In the genomic region with DNA sequence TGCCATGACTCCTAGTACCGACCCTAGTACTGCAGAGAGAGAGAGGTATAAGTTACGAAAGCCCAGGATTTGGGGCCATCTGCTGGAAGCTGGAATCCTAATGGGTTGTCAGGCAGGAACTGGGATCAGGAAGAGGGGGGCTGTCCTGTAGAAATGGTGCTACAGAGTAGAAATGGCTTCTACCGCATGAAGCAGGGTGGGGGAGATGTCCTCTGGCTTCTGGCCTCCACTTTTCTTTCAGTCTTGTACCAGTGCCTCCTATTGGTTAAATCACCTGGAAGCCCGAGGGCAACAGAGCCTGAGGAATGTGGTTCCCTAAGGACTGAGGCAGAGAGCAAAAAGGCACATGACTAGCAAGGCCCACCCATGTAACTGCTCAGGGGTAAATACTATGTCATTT, we compare ENCODE assay signal across 18 cellular contexts. TPM values are rescaled to one million over a fixed set of nuclear protein-coding genes. Genes with fewer than 3 reads are reported as not detected.
"Had no signal": no experiment of that assay in that cellular context is flagged by ENCODE, and none has a peak within 500 bp of the region (broad histone marks: within the 10 kb centered on the region; RNA-seq: fewer than 3 reads in every experiment).

No MANE protein-coding gene starts in this region.

- H3K27me3 ChIP-seq: adrenal gland, hepatocyte, suprapubic skin, upper lobe of right lung had no signal

- H3K36me3 ChIP-seq: adrenal gland, suprapubic skin, upper lobe of right lung had no signal

- H3K27ac ChIP-seq: adrenal gland, hepatocyte, suprapubic skin, upper lobe of right lung had no signal

- DNase-seq: activated B cell treated with CpG ODN at 0.5 μM for 24 hours; activated CD4-positive, alpha-beta T cell treated with anti-CD3 and anti-CD28 coated beads, Interleukin-2, amount 10 ng/mL, durations not matched to agents 24 days and 14 days; activated naive CD4-positive, alpha-beta T cell treated with anti-CD3 and anti-CD28 coated beads, Interleukin-2, amount 50 U/mL, for 16 hours; adrenal gland; effector memory CD4-positive, alpha-beta T cell; left cardiac atrium; mucosa of descending colon; natural killer cell; nucleus accumbens; stimulated activated CD4-positive, alpha-beta T cell treated with anti-CD3 and anti-CD28 coated beads, Interleukin-4, amount 100 ng/mL, for 1 hour; stimulated activated CD8-positive, alpha-beta memory T cell treated with anti-CD3 and anti-CD28 coated beads, Interleukin-4, amount 100 ng/mL, for 48 hours; stimulated activated naive CD8-positive, alpha-beta T cell treated with anti-CD3 and anti-CD28 coated beads, Interleukin-15, Interleukin-2, amounts not matched to agents 100 U/mL and 50 U/mL, for 24 hours; T-helper 17 cell; upper lobe of right lung had no signal

- ATAC-seq: mucosa of descending colon; natural killer cell; sciatic nerve; stimulated activated naive CD8-positive, alpha-beta T cell treated with anti-CD3 and anti-CD28 coated beads, Interleukin-15, Interleukin-2, amounts not matched to agents 100 U/mL and 50 U/mL, for 24 hours; T-helper 17 cell; upper lobe of right lung had no signal

- H3K4me3 ChIP-seq: adrenal gland, hepatocyte, lung, mucosa of descending colon, suprapubic skin, upper lobe of right lung had no signal

- H3K9me3 ChIP-seq: adrenal gland, mucosa of descending colon, suprapubic skin, upper lobe of right lung had no signal

- H3K4me1 ChIP-seq: adrenal gland, suprapubic skin, upper lobe of right lung had no signal

RNA-seq across cellular contexts. Expression of a gene that starts 20.4 kb away (rescaled TPM):
- total RNA-seq: activated B cell treated with CpG ODN at 0.5 μM for 24 hours had no signal
